Comparison of ENCODE assay signal across 17 cellular contexts in the genomic region with DNA sequence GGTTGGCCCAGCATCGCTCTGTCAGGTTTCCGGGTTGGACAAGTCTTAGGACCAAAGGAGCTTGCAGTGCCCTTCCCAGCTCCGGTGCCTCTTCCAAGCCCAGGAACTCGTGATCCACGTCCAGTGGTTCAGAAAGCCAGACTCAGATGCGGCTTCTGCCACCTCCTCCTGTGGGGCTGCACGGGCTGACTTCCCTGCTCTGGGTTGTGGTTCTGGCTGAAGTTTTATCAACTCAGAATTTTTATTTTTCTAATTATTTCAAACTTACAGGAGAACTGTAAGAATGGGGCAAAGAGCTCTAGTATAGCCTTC.
DNase-seq lines count a peak whose midpoint lies in the region; ATAC-seq and TF ChIP-seq lines count a peak whose summit lies in the region.
"Had no signal": no experiment of that assay in that cellular context is flagged by ENCODE, and none has a peak within 500 bp of the region (broad histone marks: within the 10 kb centered on the region; RNA-seq: fewer than 3 reads in every experiment).

No MANE protein-coding gene starts in this region.

- peaks cover 42 to 47% of the 10 kb centered on the region in 2 donors for H3K4me1 Mint-ChIP-seq in natural killer cell

- ATAC-seq in heart right ventricle (no peak), natural killer cell (no peak), HG03135 (IDR thresholded peaks at IDR 0.05; ENCODE audit: unreplicated experiment) (no peak), HG03442 (IDR thresholded peaks at IDR 0.05; ENCODE audit: unreplicated experiment) (no peak)

- no peak overlapping the region for H3K4me3 ChIP-seq in left ventricle myocardium inferior
- H3K4me3 ChIP-seq in heart right ventricle = no peak overlapping the region
- no peak overlapping the region for H3K4me3 ChIP-seq in ascending aorta
- H3K4me3 ChIP-seq in tibial nerve = no peak overlapping the region
- H3K4me3 ChIP-seq: PC-9 had no signal

- 93 to 94% methylated on average over 7 of the region's 7 CpGs for WGBS in heart right ventricle, 2 donors
- WGBS in tibial nerve, 2 donors = 79 to 83% methylated on average over 7 of the region's 7 CpGs

- no peak for TF ChIP-seq POLR2A in tibial nerve (IDR thresholded peaks at IDR 0.05)

- H3K4me3 Mint-ChIP-seq in natural killer cell = peak overlapping the region; percentile 50
- H3K4me3 Mint-ChIP-seq: CD4-positive, alpha-beta T cell; H9 had no signal

- DNase-seq in left ventricle myocardium inferior (no peak), heart right ventricle (no peak), ascending aorta (ENCODE audit: low spot score in 2 of 2) (no peak), natural killer cell (no peak), tibial nerve (ENCODE audit: low spot score in 2 of 2) (no peak), NCI-H2107 (lab: John Stamatoyannopoulos, UW) (no peak)
- DNase-seq: BE2C; Caco-2; CD4-positive, alpha-beta T cell; H9; NCI-H1417 treated with DMSO at 0.1 percent for 48 hours; NCI-H187 treated with DMSO at 0.1 percent for 48 hours; NCI-H226; NCI-H524 treated with DMSO at 0.1 percent for 48 hours; PC-9 had no signal

- H3K36me3 ChIP-seq in left ventricle myocardium inferior = peaks cover 60% of the 10 kb centered on the region
- peaks cover 0 to 87% (median 21%) of the 10 kb centered on the region in 9 donors for H3K36me3 ChIP-seq in heart right ventricle
- H3K36me3 ChIP-seq in ascending aorta = peaks cover 41 to 72% of the 10 kb centered on the region in 2 donors
- peaks cover 0 to 79% (median 0%) of the 10 kb centered on the region in 3 donors for H3K36me3 ChIP-seq in tibial nerve

- TF ChIP-seq CTCF in left ventricle myocardium inferior (IDR thresholded peaks at IDR 0.05; ENCODE audit: borderline replicate concordance) (no peak), heart right ventricle (IDR thresholded peaks at IDR 0.05) (no peak), ascending aorta (IDR thresholded peaks at IDR 0.05) (no peak), natural killer cell (IDR thresholded peaks at IDR 0.05) (no peak), tibial nerve (IDR thresholded peaks at IDR 0.05) (no peak)

- intact Hi-C loops in left ventricle myocardium inferior (cut with micrococcal nuclease) (no loop called here), heart right ventricle (cut with DNase I) (no loop called here), ascending aorta (cut with DNase I) (loop anchor here (2.0 kb wide), 1 partner anchor 13 kb away; no protein-coding TSS in a partner anchor), natural killer cell (cut with micrococcal nuclease) (no loop called here)

- H3K27ac ChIP-seq in left ventricle myocardium inferior (replicated peaks) (peak overlapping the region; percentile 9), heart right ventricle (peak overlapping the region in 1 of 10 donors; percentile 39), ascending aorta (peak overlapping the region; percentile 65 to 78), tibial nerve (peak overlapping the region in 3 of 4 donors; percentile 43 to 84 (median 84))
- H3K27ac ChIP-seq: PC-9 had no signal

- H3K27me3 ChIP-seq in left ventricle myocardium inferior (ENCODE audit: low read depth) (no peaks in the 10 kb centered on the region), heart right ventricle (no peaks in the 10 kb centered on the region), ascending aorta (no peaks in the 10 kb centered on the region), tibial nerve (no peaks in the 10 kb centered on the region)
- H3K27me3 ChIP-seq: BE2C had no signal

- H3K9me3 ChIP-seq in left ventricle myocardium inferior (replicated peaks) (no peaks in the 10 kb centered on the region), heart right ventricle (no peaks in the 10 kb centered on the region), ascending aorta (no peaks in the 10 kb centered on the region), tibial nerve (no peaks in the 10 kb centered on the region)
- H3K9me3 ChIP-seq: BE2C, Caco-2 had no signal

- no peaks in the 10 kb centered on the region for H3K9me3 Mint-ChIP-seq in natural killer cell
- H3K9me3 Mint-ChIP-seq: CD4-positive, alpha-beta T cell; H9 had no signal

- H3K27me3 Mint-ChIP-seq in natural killer cell (ENCODE audit: low read depth in 2 of 2) = no peaks in the 10 kb centered on the region
- H3K27me3 Mint-ChIP-seq: CD4-positive, alpha-beta T cell had no signal

- H3K27ac Mint-ChIP-seq in natural killer cell = peak overlapping the region; percentile 89 to 92
- H3K27ac Mint-ChIP-seq: CD4-positive, alpha-beta T cell had no signal

- TF ChIP-seq EP300 in tibial nerve (IDR thresholded peaks at IDR 0.05) = no peak

- no peaks in the 10 kb centered on the region for H3K36me3 Mint-ChIP-seq in natural killer cell

- peaks cover 20% of the 10 kb centered on the region for H3K4me1 ChIP-seq in left ventricle myocardium inferior
- H3K4me1 ChIP-seq in heart right ventricle = peaks cover 0 to 9% (median 0%) of the 10 kb centered on the region in 9 donors
- H3K4me1 ChIP-seq in ascending aorta = peaks cover 0 to 12% of the 10 kb centered on the region in 2 donors
- peaks cover 0 to 39% (median 9%) of the 10 kb centered on the region in 4 donors for H3K4me1 ChIP-seq in tibial nerve
- H3K4me1 ChIP-seq: BE2C, Caco-2 had no signal
